In the genomic region with DNA sequence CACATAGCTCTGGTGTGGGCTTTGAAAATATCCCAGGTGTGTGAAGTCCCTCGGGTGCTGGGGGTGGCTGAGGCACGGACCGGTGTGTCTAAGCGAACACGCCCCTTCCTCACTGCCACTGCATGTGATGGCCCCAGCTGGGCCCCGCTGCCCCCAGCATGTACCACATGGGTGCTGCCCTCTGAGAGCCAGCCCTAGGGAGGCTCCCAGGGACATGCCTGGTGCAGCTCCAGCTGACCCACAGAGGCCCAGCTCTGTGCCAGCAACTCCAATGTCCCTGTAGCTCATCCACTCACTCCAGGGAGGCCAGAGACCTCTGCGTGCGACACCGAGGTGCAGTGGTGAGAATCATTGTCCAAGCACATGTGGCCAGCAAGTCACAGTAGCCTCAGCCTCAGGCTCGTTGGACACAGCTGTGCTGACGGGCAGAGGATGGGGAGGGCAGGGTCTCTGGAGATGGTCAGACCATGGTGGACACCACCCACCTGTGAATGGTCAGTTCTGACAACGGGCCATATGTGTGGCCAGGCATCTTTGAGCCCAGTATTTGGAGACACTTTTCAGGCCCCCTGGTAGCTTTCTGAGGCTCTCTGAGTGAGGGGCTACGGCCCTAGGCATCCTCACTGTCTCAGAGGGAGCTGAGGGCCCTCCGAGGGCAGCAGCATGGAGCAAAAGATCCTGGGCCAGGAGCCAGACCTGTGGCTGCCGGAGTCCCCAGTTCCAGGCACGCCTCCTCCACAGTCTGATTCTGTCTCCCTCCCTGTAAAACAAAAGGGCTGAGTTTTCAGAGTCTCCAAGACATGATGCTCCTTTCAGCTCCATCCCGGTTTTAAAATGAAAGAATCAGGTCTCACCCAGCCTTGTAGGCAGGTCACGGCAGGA, we compare ENCODE assay signal across 20 cellular contexts.
DNase-seq lines count a peak whose midpoint lies in the region; ATAC-seq and TF ChIP-seq lines count a peak whose summit lies in the region.
"Had no signal": no experiment of that assay in that cellular context is flagged by ENCODE, and none has a peak within 500 bp of the region (broad histone marks: within the 10 kb centered on the region; RNA-seq: fewer than 3 reads in every experiment).

No MANE protein-coding gene starts in this region.

- no peak overlapping the region for H3K14ac ChIP-seq in H9 (ENCODE audit: insufficient read depth, low read length)

- H3K4me1 ChIP-seq in BLaER1 (peaks cover 50% of the 10 kb centered on the region), H9 (ENCODE audit: insufficient read depth, low read length) (no peaks in the 10 kb centered on the region), endodermal cell (ENCODE audit: control insufficient read depth, insufficient read depth, low read length) (no peaks in the 10 kb centered on the region), SK-N-SH (ENCODE audit: control insufficient read depth in 1 of 2, insufficient read depth in 2 of 2, low read depth in 1 of 2, low read length in 1 of 2) (peaks cover 0 to 6% of the 10 kb centered on the region in 2 experiments; a peak in 1 of 4 replicates)
- H3K4me1 ChIP-seq: adrenal gland, heart left ventricle, SJCRH30 had no signal

- no peaks in the 10 kb centered on the region for H3K79me1 ChIP-seq in H9 (ENCODE audit: insufficient read depth, low read depth, low read length, poor library complexity, severe bottlenecking)

- H3K9me3 Mint-ChIP-seq in H9 (peaks cover 0 to 7% of the 10 kb centered on the region in 2 experiments; a peak in 3 of 5 replicates), endodermal cell (peaks cover 9% of the 10 kb centered on the region)
- H3K9me3 Mint-ChIP-seq: activated CD4-positive, alpha-beta T cell treated with anti-CD3 and anti-CD28 coated beads, Interleukin-2, amount 10 ng/mL, durations not matched to agents 24 days and 14 days had no signal

- no peak overlapping the region for H2BK5ac ChIP-seq in H9 (ENCODE audit: insufficient read length, low read length)

- no peak overlapping the region for H2BK15ac ChIP-seq in H9 (ENCODE audit: low read depth, low read length)

- H3K4ac ChIP-seq in H9 (ENCODE audit: low read depth, low read length), result no peak overlapping the region

- H2BK12ac ChIP-seq in H9 (ENCODE audit: insufficient read length, low read depth, low read length), result no peak overlapping the region

- H3K27ac ChIP-seq in BLaER1 (no peak overlapping the region), H9 (ENCODE audit: insufficient read length, low read depth, low read length) (no peak overlapping the region), endodermal cell (ENCODE audit: low read depth, low read length) (no peak overlapping the region), SK-N-SH (ENCODE audit: low read depth in 2 of 2, low read length in 1 of 2) (no peak overlapping the region)
- H3K27ac ChIP-seq: adrenal gland, heart left ventricle, SJCRH30 had no signal

- H4K8ac ChIP-seq in H9 (replicated peaks; ENCODE audit: insufficient read length, low read depth, low read length), result no peak overlapping the region

- H3K4me3 Mint-ChIP-seq in H9 (no peak overlapping the region), endodermal cell (no peak overlapping the region)
- H3K4me3 Mint-ChIP-seq: activated CD4-positive, alpha-beta T cell treated with anti-CD3 and anti-CD28 coated beads, Interleukin-2, amount 10 ng/mL, durations not matched to agents 24 days and 14 days; neural crest cell; stimulated activated naive CD8-positive, alpha-beta T cell treated with anti-CD3 and anti-CD28 coated beads, Interleukin-15, Interleukin-2, amounts not matched to agents 100 ng/mL and 50 ng/mL, for 24 hours had no signal

- H3K23me2 ChIP-seq in H9 (ENCODE audit: insufficient read length, low read depth, low read length, poor library complexity, severe bottlenecking), result no peaks in the 10 kb centered on the region

- no peak overlapping the region for H3K56ac ChIP-seq in H9 (ENCODE audit: insufficient read length, low read depth, low read length)

- H3K9me3 ChIP-seq in BLaER1 (peaks cover 13% of the 10 kb centered on the region), H9 (ENCODE audit: control insufficient read depth, low read depth, low read length) (no peaks in the 10 kb centered on the region), endodermal cell (ENCODE audit: control insufficient read depth, low read length) (no peaks in the 10 kb centered on the region), SK-N-SH (no peaks in the 10 kb centered on the region)
- H3K9me3 ChIP-seq: adrenal gland, heart left ventricle, SJCRH30 had no signal

- H3T11ph ChIP-seq in H9 (ENCODE audit: low read length), result no peak overlapping the region

- no peaks in the 10 kb centered on the region for H3K36me3 ChIP-seq in BLaER1
- H3K36me3 ChIP-seq in endodermal cell (ENCODE audit: control insufficient read depth, insufficient read depth, low read length), result no peaks in the 10 kb centered on the region
- H3K36me3 ChIP-seq in SK-N-SH (replicated peaks in 1 of 2; ENCODE audit: control insufficient read depth in 1 of 2, insufficient read depth in 2 of 2, low read length in 1 of 2), result no peaks in the 10 kb centered on the region
- H3K36me3 ChIP-seq: adrenal gland, heart left ventricle, SJCRH30 had no signal

- H3K18ac ChIP-seq in H9 (ENCODE audit: insufficient read length, low read depth, low read length), result no peak overlapping the region

- H3K36me3 Mint-ChIP-seq in H9 (ENCODE audit: insufficient read depth in 1 of 3, low read depth in 3 of 3) (no peaks in the 10 kb centered on the region; a peak in 1 of 7 replicates), endodermal cell (ENCODE audit: low read depth) (no peaks in the 10 kb centered on the region)

- H2BK120ac ChIP-seq in H9 (ENCODE audit: low read depth, low read length, poor library complexity, severe bottlenecking), result no peak overlapping the region

- H4K91ac ChIP-seq in H9 (ENCODE audit: insufficient read length, low read depth, low read length), result no peak overlapping the region

- no peak for TF ChIP-seq RAD21 in SK-N-SH (IDR thresholded peaks at IDR 0.05; ENCODE audit: low read length)

- ATAC-seq in sciatic nerve (no peak), GM19463 (IDR thresholded peaks at IDR 0.05; ENCODE audit: unreplicated experiment) (no peak)
- ATAC-seq: heart left ventricle had no signal

- H3K27me3 Mint-ChIP-seq in H9 (ENCODE audit: low read depth), result peaks cover 9% of the 10 kb centered on the region
- no peaks in the 10 kb centered on the region for H3K27me3 Mint-ChIP-seq in endodermal cell (ENCODE audit: insufficient read depth)

- H3K27ac Mint-ChIP-seq in H9 (no peak overlapping the region), endodermal cell (no peak overlapping the region)
- H3K27ac Mint-ChIP-seq: activated CD4-positive, alpha-beta T cell treated with anti-CD3 and anti-CD28 coated beads, Interleukin-2, amount 10 ng/mL, durations not matched to agents 24 days and 14 days; stimulated activated naive CD8-positive, alpha-beta T cell treated with anti-CD3 and anti-CD28 coated beads, Interleukin-15, Interleukin-2, amounts not matched to agents 100 ng/mL and 50 ng/mL, for 24 hours had no signal

- H3K4me1 Mint-ChIP-seq in H9, result peaks cover 5 to 8% of the 10 kb centered on the region in 2 experiments
- no peaks in the 10 kb centered on the region for H3K4me1 Mint-ChIP-seq in endodermal cell
- H3K4me1 Mint-ChIP-seq: activated CD4-positive, alpha-beta T cell treated with anti-CD3 and anti-CD28 coated beads, Interleukin-2, amount 10 ng/mL, durations not matched to agents 24 days and 14 days had no signal

- CTCF ChIA-PET in SK-N-SH (lab: Yijun Ruan, JAX), result interaction anchor here (0.9 kb wide), 1 partner anchor 131 kb away, joined by 3 read pairs; no protein-coding TSS in a partner anchor

- H3K9ac ChIP-seq in BLaER1, result no peak overlapping the region
- no peak overlapping the region for H3K9ac ChIP-seq in H9 (ENCODE audit: extremely low read depth, insufficient read length, low read length)
- H3K9ac ChIP-seq in endodermal cell (ENCODE audit: extremely low read depth, low read length, poor library complexity, severe bottlenecking), result no peak overlapping the region
- H3K9ac ChIP-seq in SK-N-SH, result no peak overlapping the region

- H4K20me1 ChIP-seq in BLaER1 (no peaks in the 10 kb centered on the region), H9 (ENCODE audit: control insufficient read depth, insufficient read depth, insufficient read length) (no peaks in the 10 kb centered on the region), SK-N-SH (ENCODE audit: insufficient read depth) (no peaks in the 10 kb centered on the region)

- no peak overlapping the region for H4K5ac ChIP-seq in H9 (ENCODE audit: insufficient read length, low read depth, low read length)

- no peaks in the 10 kb centered on the region for H3K9me2 ChIP-seq in SK-N-SH

- no peaks in the 10 kb centered on the region for H3F3A ChIP-seq in SK-N-SH (replicated peaks; ENCODE audit: insufficient read depth)

- H3K23ac ChIP-seq in H9 (ENCODE audit: insufficient read length, low read depth, low read length), result no peak overlapping the region

- no peak overlapping the region for H2BK20ac ChIP-seq in H9 (ENCODE audit: low read depth, low read length, poor library complexity, severe bottlenecking)

- H3K4me3 ChIP-seq in BLaER1 (no peak overlapping the region), endodermal cell (ENCODE audit: low read length) (no peak overlapping the region), SK-N-SH (ENCODE audit: low read depth in 2 of 2, low read length in 1 of 2) (no peak overlapping the region)
- H3K4me3 ChIP-seq: adrenal gland, heart left ventricle, SJCRH30 had no signal

- no peak for TF ChIP-seq CTCF in H9 (conservative IDR thresholded peaks at IDR 0.05)
- TF ChIP-seq CTCF in endodermal cell (conservative IDR thresholded peaks at IDR 0.05), result no peak
- TF ChIP-seq CTCF in SK-N-SH (IDR thresholded peaks at IDR 0.05), result no peak

- no CpG with 5 or more reads among the region's 18 CpGs for WGBS in H9 (ENCODE audit: extremely low coverage, insufficient read length, low lambda C conversion rate)
- WGBS in endodermal cell (ENCODE audit: insufficient coverage in 1 of 2, insufficient read length in 1 of 2), 2 experiments, result 85 to 93% methylated on average over 14 to 18 of the region's 18 CpGs
- 35% methylated on average over 5 of the region's 18 CpGs for WGBS in SK-N-SH (ENCODE audit: low lambda C conversion rate)

- H2AK5ac ChIP-seq in H9 (ENCODE audit: insufficient read length, low read length), result no peak overlapping the region

- intact Hi-C loops in sciatic nerve (cut with DNase I), result no loop called here

- peak overlapping the region; percentile 54 for H3K4me2 ChIP-seq in BLaER1
- H3K4me2 ChIP-seq in H9 (ENCODE audit: insufficient read depth, insufficient read length, low read length), result no peak overlapping the region
- H3K4me2 ChIP-seq in SK-N-SH, result no peak overlapping the region

- peak; percentile 11 for DNase-seq in H9
- DNase-seq in endodermal cell, result peak; percentile 19
- peak; percentile 35 for DNase-seq in sciatic nerve (ENCODE audit: low spot score)
- no peak for DNase-seq in SK-N-SH
- DNase-seq in RPMI8226, result no peak
- DNase-seq: activated CD4-positive, alpha-beta T cell treated with anti-CD3 and anti-CD28 coated beads, Interleukin-2, amount 10 ng/mL, durations not matched to agents 24 days and 14 days; DMS 273 treated with DMSO at 0.1 percent for 48 hours; NCI-H1092 treated with DMSO at 0.1 percent for 48 hours; NCI-H2029; NCI-H2227 treated with DMSO at 0.1 percent for 48 hours; NCI-H748 treated with DMSO at 0.1 percent for 48 hours; SJCRH30; stimulated activated CD4-positive, alpha-beta T cell treated with anti-CD3 and anti-CD28 coated beads, Interleukin-4, amount 100 ng/mL, for 1 hour; trophoblast cell had no signal

- TF ChIP-seq EP300 in SK-N-SH (IDR thresholded peaks at IDR 0.05; ENCODE audit: borderline replicate concordance in 1 of 2, low read depth in 1 of 2, low read length in 1 of 2), result no peak

- no peaks in the 10 kb centered on the region for H3K27me3 ChIP-seq in BLaER1
- H3K27me3 ChIP-seq in H9 (ENCODE audit: insufficient read depth, low read length), result no peaks in the 10 kb centered on the region
- no peaks in the 10 kb centered on the region for H3K27me3 ChIP-seq in endodermal cell (ENCODE audit: control insufficient read depth, insufficient read depth, low read length, poor library complexity, severe bottlenecking)
- H3K27me3 ChIP-seq in SK-N-SH (ENCODE audit: insufficient read depth), result no peaks in the 10 kb centered on the region
- H3K27me3 ChIP-seq: adrenal gland, SJCRH30 had no signal

- H3K79me2 ChIP-seq in H9 (ENCODE audit: insufficient read depth, low read length), result no peaks in the 10 kb centered on the region
- no peaks in the 10 kb centered on the region for H3K79me2 ChIP-seq in SK-N-SH (ENCODE audit: insufficient read depth)

- H2AFZ ChIP-seq in H9 (ENCODE audit: low read length) (no peak overlapping the region), SK-N-SH (ENCODE audit: low read depth) (no peak overlapping the region)

- POLR2A ChIA-PET in SK-N-SH (lab: Yijun Ruan, JAX), result interaction anchor here (0.6 kb wide), 1 partner anchor 269 kb away, joined by 5 read pairs; no protein-coding TSS in a partner anchor

Comparison
In these comparisons a context has a peak if more than half of its experiments do, and no peak if none do; other contexts are left out.
1. DNase-seq: peak in H9 (single experiment), endodermal cell (single experiment) and sciatic nerve (single experiment); none in SK-N-SH (single experiment) and RPMI8226 (single experiment).